ENCODE assay signal across 19 cellular contexts in genomic region chr1:41582851-41583657, GRCh38.
DNase-seq lines count a peak whose midpoint lies in the region; ATAC-seq and TF ChIP-seq lines count a peak whose summit lies in the region.
"Had no signal": no experiment of that assay in that cellular context is flagged by ENCODE, and none has a peak within 500 bp of the region (broad histone marks: within the 10 kb centered on the region; RNA-seq: fewer than 3 reads in every experiment).

No MANE protein-coding gene starts in this region.

- H3K4me3 Mint-ChIP-seq in activated CD8-positive, alpha-beta memory T cell treated with anti-CD3 and anti-CD28 coated beads, Interleukin-2, amount 10 ng/mL, durations not matched to agents 7 days and 5 days = no peak overlapping the region
- no peak overlapping the region for H3K4me3 Mint-ChIP-seq in endodermal cell
- no peak overlapping the region for H3K4me3 Mint-ChIP-seq in stimulated activated effector memory CD8-positive, alpha-beta T cell treated with anti-CD3 and anti-CD28 coated beads, Interleukin-12 subunit alpha, Interleukin-12 subunit beta, amount 100 ng/mL, for 72 hours
- H3K4me3 Mint-ChIP-seq: CD8-positive, alpha-beta T cell had no signal

- peaks cover 91% of the 10 kb centered on the region for H4K20me1 ChIP-seq in DND-41 (ENCODE audit: insufficient read depth, low read length)

- peaks cover 3% of the 10 kb centered on the region for H3K36me3 Mint-ChIP-seq in activated CD8-positive, alpha-beta memory T cell treated with anti-CD3 and anti-CD28 coated beads, Interleukin-2, amount 10 ng/mL, durations not matched to agents 7 days and 5 days
- H3K36me3 Mint-ChIP-seq in endodermal cell (ENCODE audit: low read depth) = no peaks in the 10 kb centered on the region
- peaks cover 65% of the 10 kb centered on the region for H3K36me3 Mint-ChIP-seq in stimulated activated effector memory CD8-positive, alpha-beta T cell treated with anti-CD3 and anti-CD28 coated beads, Interleukin-12 subunit alpha, Interleukin-12 subunit beta, amount 100 ng/mL, for 72 hours

- H3K9me3 Mint-ChIP-seq in activated CD8-positive, alpha-beta memory T cell treated with anti-CD3 and anti-CD28 coated beads, Interleukin-2, amount 10 ng/mL, durations not matched to agents 7 days and 5 days (ENCODE audit: low read depth) = no peaks in the 10 kb centered on the region
- H3K9me3 Mint-ChIP-seq in endodermal cell = no peaks in the 10 kb centered on the region
- H3K9me3 Mint-ChIP-seq in stimulated activated effector memory CD8-positive, alpha-beta T cell treated with anti-CD3 and anti-CD28 coated beads, Interleukin-12 subunit alpha, Interleukin-12 subunit beta, amount 100 ng/mL, for 72 hours = no peaks in the 10 kb centered on the region
- H3K9me3 Mint-ChIP-seq: CD8-positive, alpha-beta T cell had no signal

- no peak overlapping the region for H3K27ac Mint-ChIP-seq in activated CD8-positive, alpha-beta memory T cell treated with anti-CD3 and anti-CD28 coated beads, Interleukin-2, amount 10 ng/mL, durations not matched to agents 7 days and 5 days
- no peak overlapping the region for H3K27ac Mint-ChIP-seq in endodermal cell
- peak overlapping the region; percentile 34 for H3K27ac Mint-ChIP-seq in stimulated activated effector memory CD8-positive, alpha-beta T cell treated with anti-CD3 and anti-CD28 coated beads, Interleukin-12 subunit alpha, Interleukin-12 subunit beta, amount 100 ng/mL, for 72 hours
- H3K27ac Mint-ChIP-seq: CD8-positive, alpha-beta T cell had no signal

- H3K27ac ChIP-seq in DND-41 (ENCODE audit: low read length) (peak overlapping the region; percentile 2; the same call in 1 of the 2 replicates), endodermal cell (ENCODE audit: low read depth, low read length) (no peak overlapping the region)

- H3K79me2 ChIP-seq in DND-41 (ENCODE audit: insufficient read depth, low read length) = peaks cover 100% of the 10 kb centered on the region

- no peak overlapping the region for H3K9ac ChIP-seq in DND-41 (ENCODE audit: low read depth, low read length)
- no peak overlapping the region for H3K9ac ChIP-seq in endodermal cell (ENCODE audit: extremely low read depth, low read length, poor library complexity, severe bottlenecking)

- H3K36me3 ChIP-seq in DND-41 (ENCODE audit: insufficient read depth, low read length) = peaks cover 97% of the 10 kb centered on the region
- no peaks in the 10 kb centered on the region for H3K36me3 ChIP-seq in endodermal cell (ENCODE audit: control insufficient read depth, insufficient read depth, low read length)

- H3K4me2 ChIP-seq in DND-41 (ENCODE audit: insufficient read depth, low read length) = no peak overlapping the region

- WGBS in endodermal cell (ENCODE audit: insufficient coverage in 1 of 2, insufficient read length in 1 of 2), 2 experiments = 89 to 93% methylated on average over 16 to 36 of the region's 36 CpGs

- H3K27me3 ChIP-seq in DND-41 (ENCODE audit: insufficient read depth, low read length, poor library complexity) (no peaks in the 10 kb centered on the region), endodermal cell (ENCODE audit: control insufficient read depth, insufficient read depth, low read length, poor library complexity, severe bottlenecking) (no peaks in the 10 kb centered on the region)

- peaks cover 11% of the 10 kb centered on the region for H3K4me1 Mint-ChIP-seq in activated CD8-positive, alpha-beta memory T cell treated with anti-CD3 and anti-CD28 coated beads, Interleukin-2, amount 10 ng/mL, durations not matched to agents 7 days and 5 days
- H3K4me1 Mint-ChIP-seq in endodermal cell = no peaks in the 10 kb centered on the region
- peaks cover 28% of the 10 kb centered on the region for H3K4me1 Mint-ChIP-seq in stimulated activated effector memory CD8-positive, alpha-beta T cell treated with anti-CD3 and anti-CD28 coated beads, Interleukin-12 subunit alpha, Interleukin-12 subunit beta, amount 100 ng/mL, for 72 hours

- H3K4me3 ChIP-seq in DND-41 (ENCODE audit: low read depth in 1 of 2, low read length in 2 of 2) (no peak overlapping the region), endodermal cell (ENCODE audit: low read length) (no peak overlapping the region)

- CTCF ChIA-PET in activated CD8-positive, alpha-beta memory T cell treated with anti-CD3 and anti-CD28 coated beads, Interleukin-2, amount 10 ng/mL, durations not matched to agents 7 days and 5 days (lab: Charles Lee) = interaction anchor here (0.7 to 1.1 kb wide), 2 partner anchors 9 to 91 kb away, joined by 3 read pairs; no protein-coding TSS in a partner anchor

- no peak for ATAC-seq in activated CD8-positive, alpha-beta memory T cell treated with anti-CD3 and anti-CD28 coated beads, Interleukin-2, amount 10 ng/mL, durations not matched to agents 7 days and 5 days
- no peak for ATAC-seq in DND-41 (ENCODE audit: insufficient read depth, low read depth)
- no peak for ATAC-seq in stimulated activated effector memory CD8-positive, alpha-beta T cell treated with anti-CD3 and anti-CD28 coated beads, Interleukin-12 subunit alpha, Interleukin-12 subunit beta, amount 100 ng/mL, for 72 hours
- ATAC-seq: CD8-positive, alpha-beta T cell; Panc1 had no signal

- TF ChIP-seq CTCF in DND-41 (IDR thresholded peaks at IDR 0.05; ENCODE audit: borderline replicate concordance, extremely low read depth, low read length, poor library complexity, severe bottlenecking) (no peak), endodermal cell (conservative IDR thresholded peaks at IDR 0.05) (no peak)

- DNase-seq in activated CD8-positive, alpha-beta memory T cell treated with anti-CD3 and anti-CD28 coated beads, Interleukin-2, amount 10 ng/mL, durations not matched to agents 7 days and 5 days = peak; percentile 33
- DNase-seq in activated CD8-positive, alpha-beta memory T cell treated with anti-CD3 and anti-CD28 coated beads, Interleukin-2, amount 50 U/mL, for 48 hours = no peak
- no peak for DNase-seq in DND-41
- DNase-seq in endodermal cell = peak; percentile 33
- DNase-seq in stimulated activated effector memory CD8-positive, alpha-beta T cell treated with anti-CD3 and anti-CD28 coated beads, Interleukin-12 subunit alpha, Interleukin-12 subunit beta, amount 100 ng/mL, for 72 hours (ENCODE audit: low spot score in 2 of 2) = no peak
- no peak for DNase-seq in DMS53 (lab: John Stamatoyannopoulos, UW)
- DNase-seq in HuH-7 (ENCODE audit: low spot score) = no peak
- DNase-seq: AML-193; C1 segment of cervical spinal cord; CD8-positive, alpha-beta T cell; DMS153; GDM1; IMR-90; NCI-H1105; NCI-H2029 treated with DMSO at 0.1 percent for 48 hours; NCI-H226; NCI-H510A treated with DMSO at 0.1 percent for 48 hours; NCI-H748 treated with DMSO at 0.1 percent for 48 hours had no signal

- no peaks in the 10 kb centered on the region for H3K9me3 ChIP-seq in DND-41 (ENCODE audit: insufficient read depth, low read length, severe bottlenecking)
- H3K9me3 ChIP-seq in endodermal cell (ENCODE audit: control insufficient read depth, low read length) = no peaks in the 10 kb centered on the region

- no peak overlapping the region for H2AFZ ChIP-seq in DND-41 (ENCODE audit: low read depth, low read length)

- no peaks in the 10 kb centered on the region for H3K27me3 Mint-ChIP-seq in activated CD8-positive, alpha-beta memory T cell treated with anti-CD3 and anti-CD28 coated beads, Interleukin-2, amount 10 ng/mL, durations not matched to agents 7 days and 5 days
- H3K27me3 Mint-ChIP-seq in endodermal cell (ENCODE audit: insufficient read depth) = peaks cover 6% of the 10 kb centered on the region

- no peaks in the 10 kb centered on the region; the same call in 1 of the 2 replicates for H3K4me1 ChIP-seq in DND-41 (ENCODE audit: insufficient read depth, low read length)
- H3K4me1 ChIP-seq in endodermal cell (ENCODE audit: control insufficient read depth, insufficient read depth, low read length) = no peaks in the 10 kb centered on the region

Comparison
In these comparisons a context has a peak if more than half of its experiments do, and no peak if none do; other contexts are left out.
1. DNase-seq: peak in activated CD8-positive, alpha-beta memory T cell treated with anti-CD3 and anti-CD28 coated beads, Interleukin-2, amount 10 ng/mL, durations not matched to agents 7 days and 5 days (single experiment) and endodermal cell (single experiment); none in activated CD8-positive, alpha-beta memory T cell treated with anti-CD3 and anti-CD28 coated beads, Interleukin-2, amount 50 U/mL, for 48 hours (single experiment), DND-41 (single experiment), stimulated activated effector memory CD8-positive, alpha-beta T cell treated with anti-CD3 and anti-CD28 coated beads, Interleukin-12 subunit alpha, Interleukin-12 subunit beta, amount 100 ng/mL, for 72 hours (0 of 2), DMS53 (single experiment) and HuH-7 (single experiment).